Comparison of ENCODE assay signal across 30 cellular contexts in the genomic region with DNA sequence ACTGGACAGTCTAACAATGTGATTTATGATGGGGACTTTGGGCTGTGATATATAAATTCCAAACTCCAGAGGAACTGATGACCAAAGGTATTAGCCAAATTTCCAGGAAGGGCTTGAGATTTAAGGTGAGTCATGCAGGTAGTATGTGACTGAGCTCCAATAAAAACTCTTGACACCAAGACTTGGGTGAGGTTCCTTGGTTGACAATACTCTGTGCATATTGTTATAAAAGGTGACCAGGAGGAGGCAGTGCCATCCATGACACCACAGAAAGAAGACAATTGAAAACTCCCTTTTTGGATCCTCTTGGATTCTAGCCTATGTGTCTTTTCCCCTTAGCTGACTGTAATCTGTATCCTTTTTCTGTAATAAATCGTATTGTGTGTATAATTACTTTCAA.
A peak's percentile ranks its signal among the peaks of the same experiment; 100 is the strongest.
DNase-seq lines count a peak whose midpoint lies in the region; ATAC-seq, FAIRE-seq and TF ChIP-seq lines count a peak whose summit lies in the region.
"Had no signal": no experiment of that assay in that cellular context is flagged by ENCODE, and none has a peak within 500 bp of the region (broad histone marks: within the 10 kb centered on the region; RNA-seq: fewer than 3 reads in every experiment).

No MANE protein-coding gene starts in this region.

- no peaks in the 10 kb centered on the region for H3K9me3 ChIP-seq in A673 (ENCODE audit: low read depth, low read length, poor library complexity, severe bottlenecking)
- H3K9me3 ChIP-seq: BE2C, breast epithelium, MG63, tibial artery had no signal

- ATAC-seq in GM23338 (no peak), esophagus mucosa (peak; percentile 55), HG03520 (IDR thresholded peaks at IDR 0.05; ENCODE audit: unreplicated experiment) (no peak)
- ATAC-seq: natural killer cell treated with Interleukin-12 subunit alpha and Interleukin-12 subunit beta and Interleukin-15 and Interleukin-18, amount 100 ng/mL, for 72 hours had no signal

- H3K36me3 ChIP-seq in A673 (ENCODE audit: insufficient read depth, low read length, poor library complexity, severe bottlenecking) (no peaks in the 10 kb centered on the region), GM23338 (ENCODE audit: insufficient read depth) (no peaks in the 10 kb centered on the region)
- H3K36me3 ChIP-seq: BE2C, breast epithelium, MG63, tibial artery had no signal

- no peak overlapping the region for H3K4me2 ChIP-seq in GM23338

- no TSS peak for BruUV-seq in A673 (replicated peaks; lab: Mats Ljungman, UMichigan)

- no peak overlapping the region for H3K4me3 Mint-ChIP-seq in GM23338
- H3K4me3 Mint-ChIP-seq: activated CD4-positive, alpha-beta T cell treated with anti-CD3 and anti-CD28 coated beads, Interleukin-2, amount 10 ng/mL, durations not matched to agents 24 days and 14 days; activated naive CD8-positive, alpha-beta T cell treated with anti-CD3 and anti-CD28 coated beads for 36 hours; CD8-positive, alpha-beta memory T cell; IgD-negative memory B cell; natural killer cell treated with Interleukin-12 subunit alpha and Interleukin-12 subunit beta and Interleukin-15 and Interleukin-18, amount 100 ng/mL, for 72 hours had no signal

- no peaks in the 10 kb centered on the region for H3K27me3 Mint-ChIP-seq in GM23338 (ENCODE audit: insufficient read depth, low read depth, poor library complexity)
- H3K27me3 Mint-ChIP-seq: activated CD4-positive, alpha-beta T cell treated with anti-CD3 and anti-CD28 coated beads, Interleukin-2, amount 10 ng/mL, durations not matched to agents 24 days and 14 days; activated naive CD8-positive, alpha-beta T cell treated with anti-CD3 and anti-CD28 coated beads for 36 hours; CD8-positive, alpha-beta memory T cell; IgD-negative memory B cell; natural killer cell treated with Interleukin-12 subunit alpha and Interleukin-12 subunit beta and Interleukin-15 and Interleukin-18, amount 100 ng/mL, for 72 hours had no signal

- H3F3A ChIP-seq in GM23338 (replicated peaks; ENCODE audit: low read depth), result no peaks in the 10 kb centered on the region

- TF ChIP-seq CTCF in A673 (conservative IDR thresholded peaks at IDR 0.05; ENCODE audit: low read depth, low read length), result peak; percentile 37; the same call in 1 of the 2 replicates
- peak; percentile 40 to 45 for TF ChIP-seq CTCF in GM23338 (conservative IDR thresholded peaks at IDR 0.05; ENCODE audit: low read depth in 2 of 2)

- intact Hi-C loops in A673 (cut with micrococcal nuclease; ENCODE audit: unreplicated experiment), result no loop called here

- H3K27ac ChIP-seq in A673 (ENCODE audit: low read depth, low read length, poor library complexity, severe bottlenecking) (no peak overlapping the region), GM23338 (ENCODE audit: low read depth) (no peak overlapping the region)
- H3K27ac ChIP-seq: breast epithelium, tibial artery, VCaP had no signal

- POLR2A ChIA-PET in A673 (lab: Charles Lee; ENCODE audit: low non-redundant PET), result no interaction called here

- H3K9me2 ChIP-seq in GM23338 (ENCODE audit: insufficient read depth), result peaks cover 6% of the 10 kb centered on the region; the same call in 1 of the 2 replicates

- H3K27me3 ChIP-seq in A673 (replicated peaks; ENCODE audit: insufficient read depth, low read depth, low read length, poor library complexity), result no peaks in the 10 kb centered on the region
- H3K27me3 ChIP-seq in GM23338 (ENCODE audit: insufficient read depth), result no peaks in the 10 kb centered on the region
- H3K27me3 ChIP-seq: BE2C, breast epithelium, MG63, tibial artery had no signal

- FAIRE-seq in RCC 7860 (lab: Jason Lieb, UNC), result no peak
- FAIRE-seq: endothelial cell of umbilical vein, GM12892, islet of Langerhans had no signal

- peak; percentile 6 for DNase-seq in A673 (ENCODE audit: low spot score)
- DNase-seq in GM23338 (ENCODE audit: low spot score), result peak; percentile 27
- DNase-seq in RCC 7860 (ENCODE audit: low spot score), result peak; percentile 29
- no peak for DNase-seq in GM19240 (ENCODE audit: insufficient read length, low spot score)
- no peak for DNase-seq in NCI-H524 treated with DMSO at 0.1 percent for 48 hours (lab: John Stamatoyannopoulos, UW)
- no peak for DNase-seq in D341Med (ENCODE audit: low spot score)
- DNase-seq: activated CD4-positive, alpha-beta T cell treated with anti-CD3 and anti-CD28 coated beads, Interleukin-2, amount 10 ng/mL, durations not matched to agents 24 days and 14 days; activated effector memory CD4-positive, alpha-beta T cell treated with Interleukin-2 at 50 U/mL for 16 hours; activated naive CD8-positive, alpha-beta T cell treated with anti-CD3 and anti-CD28 coated beads for 36 hours; anterior cingulate cortex; BE2C; CD8-positive, alpha-beta memory T cell; DMS 273 treated with DMSO at 0.1 percent for 48 hours; MG63; NCI-H1105 treated with DMSO at 0.1 percent for 48 hours; NCI-H187 treated with DMSO at 0.1 percent for 48 hours; NCI-H524; occipital lobe; stimulated activated CD4-positive, alpha-beta T cell treated with anti-CD3 and anti-CD28 coated beads, Interleukin-4, amount 100 ng/mL, for 1 hour; T1000; tibial artery had no signal

- peaks cover 11% of the 10 kb centered on the region; the same call in 2 of the 3 replicates for H3K36me3 Mint-ChIP-seq in GM23338 (ENCODE audit: low read depth)
- H3K36me3 Mint-ChIP-seq: activated naive CD8-positive, alpha-beta T cell treated with anti-CD3 and anti-CD28 coated beads for 36 hours; CD8-positive, alpha-beta memory T cell; IgD-negative memory B cell; natural killer cell treated with Interleukin-12 subunit alpha and Interleukin-12 subunit beta and Interleukin-15 and Interleukin-18, amount 100 ng/mL, for 72 hours had no signal

- H3K27ac Mint-ChIP-seq in GM23338, result no peak overlapping the region
- H3K27ac Mint-ChIP-seq: activated CD4-positive, alpha-beta T cell treated with anti-CD3 and anti-CD28 coated beads, Interleukin-2, amount 10 ng/mL, durations not matched to agents 24 days and 14 days; activated naive CD8-positive, alpha-beta T cell treated with anti-CD3 and anti-CD28 coated beads for 36 hours; CD8-positive, alpha-beta memory T cell; IgD-negative memory B cell; natural killer cell treated with Interleukin-12 subunit alpha and Interleukin-12 subunit beta and Interleukin-15 and Interleukin-18, amount 100 ng/mL, for 72 hours had no signal

- H3K79me2 ChIP-seq in GM23338 (replicated peaks; ENCODE audit: insufficient read depth), result no peaks in the 10 kb centered on the region

- H3K4me1 ChIP-seq in A673 (ENCODE audit: insufficient read depth, low read length, poor library complexity, severe bottlenecking), result no peaks in the 10 kb centered on the region
- H3K4me1 ChIP-seq in GM23338 (ENCODE audit: insufficient read depth), result no peaks in the 10 kb centered on the region
- H3K4me1 ChIP-seq: BE2C, breast epithelium, tibial artery had no signal

- H2AFZ ChIP-seq in GM23338, result no peak overlapping the region

- CTCF ChIA-PET in A673 (lab: Charles Lee), result no interaction called here

- no peaks in the 10 kb centered on the region for H3K4me1 Mint-ChIP-seq in GM23338
- H3K4me1 Mint-ChIP-seq: activated CD4-positive, alpha-beta T cell treated with anti-CD3 and anti-CD28 coated beads, Interleukin-2, amount 10 ng/mL, durations not matched to agents 24 days and 14 days; activated naive CD8-positive, alpha-beta T cell treated with anti-CD3 and anti-CD28 coated beads for 36 hours; CD8-positive, alpha-beta memory T cell; IgD-negative memory B cell had no signal

- no peaks in the 10 kb centered on the region for H4K20me1 ChIP-seq in GM23338 (replicated peaks; ENCODE audit: insufficient read depth)

- H3K4me3 ChIP-seq in A673 (ENCODE audit: low read depth, low read length, poor library complexity, severe bottlenecking) (no peak overlapping the region), GM23338 (no peak overlapping the region)
- H3K4me3 ChIP-seq: breast epithelium, MG63, tibial artery had no signal

- peaks cover 13% of the 10 kb centered on the region for H3K9me3 Mint-ChIP-seq in GM23338
- H3K9me3 Mint-ChIP-seq: activated CD4-positive, alpha-beta T cell treated with anti-CD3 and anti-CD28 coated beads, Interleukin-2, amount 10 ng/mL, durations not matched to agents 24 days and 14 days had no signal

TF ChIP-seq in GM23338, 12 proteins besides CTCF, POLR2A, EP300 and RAD21 (continues in another document):
- TF ChIP-seq ZNF114 (CRISPR knock-in tag; IDR thresholded peaks at IDR 0.05), result no peak
- no peak for TF ChIP-seq CREB1 (CRISPR knock-in tag; IDR thresholded peaks at IDR 0.05; ENCODE audit: low read depth)
- TF ChIP-seq, protein P1, sequence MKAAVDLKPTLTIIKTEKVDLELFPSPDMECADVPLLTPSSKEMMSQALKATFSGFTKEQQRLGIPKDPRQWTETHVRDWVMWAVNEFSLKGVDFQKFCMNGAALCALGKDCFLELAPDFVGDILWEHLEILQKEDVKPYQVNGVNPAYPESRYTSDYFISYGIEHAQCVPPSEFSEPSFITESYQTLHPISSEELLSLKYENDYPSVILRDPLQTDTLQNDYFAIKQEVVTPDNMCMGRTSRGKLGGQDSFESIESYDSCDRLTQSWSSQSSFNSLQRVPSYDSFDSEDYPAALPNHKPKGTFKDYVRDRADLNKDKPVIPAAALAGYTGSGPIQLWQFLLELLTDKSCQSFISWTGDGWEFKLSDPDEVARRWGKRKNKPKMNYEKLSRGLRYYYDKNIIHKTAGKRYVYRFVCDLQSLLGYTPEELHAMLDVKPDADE (IDR thresholded peaks at IDR 0.05), result no peak
- TF ChIP-seq, protein P2, sequence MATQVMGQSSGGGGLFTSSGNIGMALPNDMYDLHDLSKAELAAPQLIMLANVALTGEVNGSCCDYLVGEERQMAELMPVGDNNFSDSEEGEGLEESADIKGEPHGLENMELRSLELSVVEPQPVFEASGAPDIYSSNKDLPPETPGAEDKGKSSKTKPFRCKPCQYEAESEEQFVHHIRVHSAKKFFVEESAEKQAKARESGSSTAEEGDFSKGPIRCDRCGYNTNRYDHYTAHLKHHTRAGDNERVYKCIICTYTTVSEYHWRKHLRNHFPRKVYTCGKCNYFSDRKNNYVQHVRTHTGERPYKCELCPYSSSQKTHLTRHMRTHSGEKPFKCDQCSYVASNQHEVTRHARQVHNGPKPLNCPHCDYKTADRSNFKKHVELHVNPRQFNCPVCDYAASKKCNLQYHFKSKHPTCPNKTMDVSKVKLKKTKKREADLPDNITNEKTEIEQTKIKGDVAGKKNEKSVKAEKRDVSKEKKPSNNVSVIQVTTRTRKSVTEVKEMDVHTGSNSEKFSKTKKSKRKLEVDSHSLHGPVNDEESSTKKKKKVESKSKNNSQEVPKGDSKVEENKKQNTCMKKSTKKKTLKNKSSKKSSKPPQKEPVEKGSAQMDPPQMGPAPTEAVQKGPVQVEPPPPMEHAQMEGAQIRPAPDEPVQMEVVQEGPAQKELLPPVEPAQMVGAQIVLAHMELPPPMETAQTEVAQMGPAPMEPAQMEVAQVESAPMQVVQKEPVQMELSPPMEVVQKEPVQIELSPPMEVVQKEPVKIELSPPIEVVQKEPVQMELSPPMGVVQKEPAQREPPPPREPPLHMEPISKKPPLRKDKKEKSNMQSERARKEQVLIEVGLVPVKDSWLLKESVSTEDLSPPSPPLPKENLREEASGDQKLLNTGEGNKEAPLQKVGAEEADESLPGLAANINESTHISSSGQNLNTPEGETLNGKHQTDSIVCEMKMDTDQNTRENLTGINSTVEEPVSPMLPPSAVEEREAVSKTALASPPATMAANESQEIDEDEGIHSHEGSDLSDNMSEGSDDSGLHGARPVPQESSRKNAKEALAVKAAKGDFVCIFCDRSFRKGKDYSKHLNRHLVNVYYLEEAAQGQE (IDR thresholded peaks at IDR 0.05; ENCODE audit: unreplicated experiment), result no peak
- TF ChIP-seq JUNB (IDR thresholded peaks at IDR 0.05; ENCODE audit: unreplicated experiment), result no peak

Comparison
In these comparisons a context has a peak if more than half of its experiments do, and no peak if none do; other contexts are left out.
1. DNase-seq: peak in A673 (single experiment), GM23338 (single experiment) and RCC 7860 (single experiment); none in GM19240 (single experiment), NCI-H524 treated with DMSO at 0.1 percent for 48 hours (single experiment) and D341Med (single experiment).